Comparison of ENCODE assay signal across 9 cellular contexts in the genomic region with DNA sequence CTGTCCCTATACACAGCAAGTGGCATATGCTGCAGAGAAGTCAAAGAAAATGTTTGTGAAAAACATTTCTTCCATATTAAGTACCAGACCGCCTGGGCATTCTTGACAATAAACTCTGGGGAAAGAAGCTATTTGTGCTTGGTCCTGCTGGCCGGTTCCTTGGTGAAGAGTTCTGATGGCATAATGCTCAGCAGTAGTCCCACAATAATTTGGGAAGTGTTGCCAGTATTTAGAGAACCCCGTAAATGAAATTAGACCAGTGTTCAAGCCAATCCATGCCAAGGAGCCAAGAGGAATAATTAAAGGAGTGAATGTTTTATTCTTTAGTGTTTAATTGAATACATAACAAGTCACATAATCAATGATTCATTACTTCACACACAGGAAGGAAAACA. TPM values are rescaled to one million over a fixed set of nuclear protein-coding genes. Genes with fewer than 3 reads are reported as not detected.
DNase-seq lines count a peak whose midpoint lies in the region; ATAC-seq, FAIRE-seq and TF ChIP-seq lines count a peak whose summit lies in the region.
"Had no signal": no experiment of that assay in that cellular context is flagged by ENCODE, and none has a peak within 500 bp of the region (broad histone marks: within the 10 kb centered on the region; RNA-seq: fewer than 3 reads in every experiment).

No MANE protein-coding gene starts in this region.

- H3K4me1 ChIP-seq in adrenal gland (replicated peaks in 1 of 2), result peaks cover 0 to 26% of the 10 kb centered on the region in 2 donors

- H3K4me3 ChIP-seq in adrenal gland, result no peak overlapping the region

- H3K27ac ChIP-seq in adrenal gland, result peak overlapping the region in 3 of 5 donors; percentile 9 to 81 (median 54)
- H3K27ac ChIP-seq: RWPE1 had no signal

- FAIRE-seq in GM12892 (lab: Jason Lieb, UNC), result peak; percentile 21

- no peaks in the 10 kb centered on the region for H3K36me3 ChIP-seq in adrenal gland (replicated peaks in 1 of 2)

- H3K27me3 ChIP-seq in adrenal gland, result no peaks in the 10 kb centered on the region

- intact Hi-C loops in adrenal gland (cut with DNase I), result no loop called here

- no peaks in the 10 kb centered on the region for H3K9me3 ChIP-seq in adrenal gland (replicated peaks in 1 of 3)

- no peaks in the 10 kb centered on the region for H3K36me3 Mint-ChIP-seq in natural killer cell treated with Interleukin-12 subunit alpha and Interleukin-12 subunit beta and Interleukin-15 and Interleukin-18, amount 100 ng/mL, for 72 hours

- H3K27ac Mint-ChIP-seq in natural killer cell treated with Interleukin-12 subunit alpha and Interleukin-12 subunit beta and Interleukin-15 and Interleukin-18, amount 100 ng/mL, for 72 hours, result peak overlapping the region; percentile 67 to 79

- peaks cover 23 to 31% of the 10 kb centered on the region in 2 donors for H3K27me3 Mint-ChIP-seq in natural killer cell treated with Interleukin-12 subunit alpha and Interleukin-12 subunit beta and Interleukin-15 and Interleukin-18, amount 100 ng/mL, for 72 hours

- H3K4me3 Mint-ChIP-seq in natural killer cell treated with Interleukin-12 subunit alpha and Interleukin-12 subunit beta and Interleukin-15 and Interleukin-18, amount 100 ng/mL, for 72 hours, result peak overlapping the region; percentile 55

- peaks cover 20 to 26% of the 10 kb centered on the region in 2 donors for H3K4me1 Mint-ChIP-seq in natural killer cell treated with Interleukin-12 subunit alpha and Interleukin-12 subunit beta and Interleukin-15 and Interleukin-18, amount 100 ng/mL, for 72 hours (ENCODE audit: low read depth in 2 of 2)

- no peak for TF ChIP-seq POLR2A in GM12892 (IDR thresholded peaks at IDR 0.05; ENCODE audit: low read depth, low read length)
- TF ChIP-seq POLR2A in adrenal gland (IDR thresholded peaks at IDR 0.05), result no peak

- DNase-seq in GM12892 (ENCODE audit: insufficient read length) (no peak), adrenal gland (no peak), NAMALWA (ENCODE audit: low spot score) (no peak), NCI-H2107 (lab: John Stamatoyannopoulos, UW) (no peak), NCI-H526 treated with DMSO at 0.1 percent for 48 hours (lab: John Stamatoyannopoulos, UW) (no peak), SIG-M5 (lab: John Stamatoyannopoulos, UW) (no peak)
- no peak for DNase-seq in natural killer cell treated with Interleukin-12 subunit alpha and Interleukin-12 subunit beta and Interleukin-15 and Interleukin-18, amount 100 ng/mL, for 72 hours (ENCODE audit: low spot score)

- ATAC-seq in HG02884 (IDR thresholded peaks at IDR 0.05; ENCODE audit: unreplicated experiment), result peak; percentile 19
- no peak for ATAC-seq in natural killer cell treated with Interleukin-12 subunit alpha and Interleukin-12 subunit beta and Interleukin-15 and Interleukin-18, amount 100 ng/mL, for 72 hours

- no peak for TF ChIP-seq CTCF in adrenal gland (IDR thresholded peaks at IDR 0.05)

- H3K9me3 Mint-ChIP-seq in natural killer cell treated with Interleukin-12 subunit alpha and Interleukin-12 subunit beta and Interleukin-15 and Interleukin-18, amount 100 ng/mL, for 72 hours, result no peaks in the 10 kb centered on the region

- WGBS in adrenal gland, 4 donors, result 73 to 82% (median 77%) methylated on average over 3 of the region's 3 CpGs

RNA-seq across cellular contexts. Expression of a gene that starts 6.3 kb away (rescaled TPM):
- polyA plus RNA-seq in GM12892 (2012; ENCODE audit: missing spikeins), result 7.1 TPM
- 10 to 100 TPM; 37.7 to 80.8 (median 55.0) TPM for total RNA-seq in adrenal gland
- polyA plus RNA-seq in adrenal gland, result 10 to 100 TPM; 12.6 to 35.3 (median 13.0) TPM
- under 1 TPM; 0.39 to 0.76 TPM for total RNA-seq in natural killer cell treated with Interleukin-12 subunit alpha and Interleukin-12 subunit beta and Interleukin-15 and Interleukin-18, amount 100 ng/mL, for 72 hours

Comparison
In these comparisons a context has a peak if more than half of its experiments do, and no peak if none do; other contexts are left out.
1. RNA of a gene that starts 6.3 kb away (total RNA-seq): 37.7 to 80.8 TPM in adrenal gland; 0.39 to 0.76 TPM in natural killer cell treated with Interleukin-12 subunit alpha and Interleukin-12 subunit beta and Interleukin-15 and Interleukin-18, amount 100 ng/mL, for 72 hours; every median in the first group is over 10 times any median in the second.